8 cellular contexts compared by ENCODE assay signal in genomic region chr4:107094332-107094731, GRCh38. TPM values are rescaled to one million over a fixed set of nuclear protein-coding genes. Genes with fewer than 3 reads are reported as not detected.
DNase-seq lines count a peak whose midpoint lies in the region; ATAC-seq and TF ChIP-seq lines count a peak whose summit lies in the region.

No MANE protein-coding gene starts in this region.

- H3K9me3 Mint-ChIP-seq in immature natural killer cell (peaks cover 5 to 23% (median 14%) of the 10 kb centered on the region in 6 donors), mesothelial cell of epicardium (peaks cover 21% of the 10 kb centered on the region)

- H3K4me1 Mint-ChIP-seq in immature natural killer cell (no peaks in the 10 kb centered on the region), mesothelial cell of epicardium (no peaks in the 10 kb centered on the region)

- H3K36me3 Mint-ChIP-seq in immature natural killer cell (no peaks in the 10 kb centered on the region), mesothelial cell of epicardium (peaks cover 2% of the 10 kb centered on the region)

- H3K27me3 Mint-ChIP-seq in immature natural killer cell (ENCODE audit: low read depth in 3 of 3) (peaks cover 0 to 3% (median 0%) of the 10 kb centered on the region in 3 donors), mesothelial cell of epicardium (ENCODE audit: low read depth) (no peaks in the 10 kb centered on the region)

- ATAC-seq in GM18498 (IDR thresholded peaks at IDR 0.05; ENCODE audit: unreplicated experiment) (peak; percentile 65), HG02610 (IDR thresholded peaks at IDR 0.05; ENCODE audit: unreplicated experiment) (peak; percentile 69)

- no peak overlapping the region for H3K27ac Mint-ChIP-seq in immature natural killer cell
- H3K27ac Mint-ChIP-seq in mesothelial cell of epicardium, result no peak overlapping the region

- intact Hi-C loops in head of caudate nucleus (cut with DNase I), result no loop called here

- no peak for TF ChIP-seq CTCF in mesothelial cell of epicardium (IDR thresholded peaks at IDR 0.05; ENCODE audit: unreplicated experiment)

- no peak overlapping the region for H3K4me3 Mint-ChIP-seq in immature natural killer cell
- no peak overlapping the region for H3K4me3 Mint-ChIP-seq in mesothelial cell of epicardium

- DNase-seq in RPMI7951 (ENCODE audit: low read depth), result peak; percentile 60
- peak; percentile 2 for DNase-seq in left kidney (ENCODE audit: low read depth, low spot score)
- no peak for DNase-seq in immature natural killer cell
- no peak for DNase-seq in mesothelial cell of epicardium (ENCODE audit: low spot score in 2 of 2, unreplicated experiment in 2 of 2)
- no peak for DNase-seq in head of caudate nucleus
- DNase-seq in activated CD8-positive, alpha-beta memory T cell treated with anti-CD3 and anti-CD28 coated beads, Interleukin-2, amount 50 U/mL, for 4 hours, result no peak

RNA-seq across cellular contexts. Expression of gene DKK2, which starts 58.2 kb away (rescaled TPM):
- 5.1 and 6.5 TPM in 2 replicates for total RNA-seq in RPMI7951 (2014; rRNA removed; shearing (Covaris generic))
- polyA plus RNA-seq in immature natural killer cell, result not detected
- 23.5 to 26.3 TPM (median 25.3 TPM) in 3 replicates for total RNA-seq in mesothelial cell of epicardium

Comparison
In these comparisons a context has a peak if more than half of its experiments do, and no peak if none do; other contexts are left out.
1. DNase-seq: peak in RPMI7951 (single experiment) and left kidney (single experiment); none in immature natural killer cell (0 of 3), mesothelial cell of epicardium (0 of 2), head of caudate nucleus (0 of 42) and activated CD8-positive, alpha-beta memory T cell treated with anti-CD3 and anti-CD28 coated beads, Interleukin-2, amount 50 U/mL, for 4 hours (single experiment).